ENCODE assay signal across 14 cellular contexts in the genomic region with DNA sequence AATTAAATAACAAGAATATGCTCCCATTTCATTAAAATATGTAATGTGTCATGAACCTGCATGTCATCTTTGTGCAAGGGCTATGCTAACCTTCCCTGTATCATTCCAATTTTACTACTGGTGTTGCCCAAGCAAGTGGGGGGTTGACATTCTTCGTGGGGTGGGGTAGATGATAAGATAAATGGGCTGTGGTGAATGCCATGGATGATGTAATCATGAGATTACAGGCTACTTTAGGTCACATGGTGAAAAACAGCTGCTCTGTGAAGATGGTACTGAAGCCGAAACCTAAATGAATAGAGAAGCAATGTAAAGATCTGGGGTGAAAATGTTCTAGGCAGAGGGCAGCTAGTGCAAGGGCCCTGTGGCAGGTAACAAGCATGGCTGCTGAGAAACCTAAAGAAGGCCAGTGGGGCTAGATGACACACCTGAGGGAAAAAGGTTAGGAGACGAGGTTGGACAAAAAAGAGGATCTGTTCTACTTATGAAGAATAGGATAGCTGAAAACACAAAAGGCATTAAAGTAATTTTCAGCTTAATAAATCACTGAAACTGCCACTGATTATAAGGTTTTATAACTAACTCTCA. TPM values are rescaled to one million over a fixed set of nuclear protein-coding genes. Genes with fewer than 3 reads are reported as not detected.
DNase-seq lines count a peak whose midpoint lies in the region; ATAC-seq lines count a peak whose summit lies in the region.
"Had no signal": no experiment of that assay in that cellular context is flagged by ENCODE, and none has a peak within 500 bp of the region (broad histone marks: within the 10 kb centered on the region; RNA-seq: fewer than 3 reads in every experiment).

No MANE protein-coding gene starts in this region.

- H3F3A ChIP-seq in GM23248 (ENCODE audit: insufficient read depth) = peaks cover 13% of the 10 kb centered on the region

- no peak overlapping the region for H3K9ac ChIP-seq in GM23248

- H4K20me1 ChIP-seq in GM23248 (ENCODE audit: insufficient read depth) = no peaks in the 10 kb centered on the region

- H3K4me1 ChIP-seq in GM23248 (ENCODE audit: insufficient read depth) = peaks cover 16% of the 10 kb centered on the region

- no peaks in the 10 kb centered on the region for H3K9me2 ChIP-seq in GM23248 (ENCODE audit: insufficient read depth)

- H3K36me3 ChIP-seq in GM23248 (ENCODE audit: low read depth) = peaks cover 29% of the 10 kb centered on the region

- no peak overlapping the region for H3K4me3 ChIP-seq in GM23248

- in situ Hi-C loops in GM23248 (cut with MboI) = no loop called here

- no peaks in the 10 kb centered on the region for H3K27me3 ChIP-seq in GM23248 (replicated peaks; ENCODE audit: insufficient read depth)

- no peak for ATAC-seq in HG03460 (IDR thresholded peaks at IDR 0.05; ENCODE audit: unreplicated experiment)

- H2AFZ ChIP-seq in GM23248 = no peak overlapping the region

- no peak overlapping the region for H3K4me2 ChIP-seq in GM23248 (ENCODE audit: unreplicated experiment)

- H3K9me3 ChIP-seq in GM23248 (ENCODE audit: low read depth) = no peaks in the 10 kb centered on the region

- no peaks in the 10 kb centered on the region for H3K79me2 ChIP-seq in GM23248 (ENCODE audit: insufficient read depth)

- WGBS in GM23248 (ENCODE audit: low coverage in 1 of 2, low lambda C conversion rate in 2 of 2, missing lambda C conversion rate in 2 of 2), 2 experiments = 89 to 97% methylated on average over 3 of the region's 3 CpGs

- H3K27ac ChIP-seq in cingulate gyrus (ENCODE audit: low read depth, low read length) (peak overlapping the region; percentile 30), GM23248 (no peak overlapping the region)

- DNase-seq in GM03348 (ENCODE audit: low spot score) (peak; percentile 6), NCI-H226 (peak; percentile 68), non-pigmented ciliary epithelial cell (ENCODE audit: low read depth) (peak; percentile 30), NCI-H146 (lab: John Stamatoyannopoulos, UW) (no peak), GM23248 (no peak), anterior cingulate cortex (lab: John Stamatoyannopoulos, UW) (no peak)
- DNase-seq: activated gamma-delta T cell treated with Interleukin-2 at 50 U/mL for 16 hours; CD4-positive, alpha-beta memory T cell; Karpas-422; naive B cell; NCI-H2171; T-helper 1 cell had no signal

RNA-seq across cellular contexts. Expression of a gene that starts 35.1 kb away (rescaled TPM):
- total RNA-seq in GM23248 (2014; rRNA removed; shearing (Covaris generic)) = 8.1 and 13.3 TPM in 2 replicates
- polyA plus RNA-seq in GM23248 (2016; fragmentation: Nextera tagmentation; extraction: Ambion mirVana) = 6.3 and 7.2 TPM in 2 replicates

RNA-seq across cellular contexts. Expression of a gene that starts 52.6 kb away (rescaled TPM):
- total RNA-seq in GM23248 (2014; rRNA removed; shearing (Covaris generic)) = 17.2 and 21.9 TPM in 2 replicates
- 12.5 and 14.6 TPM in 2 replicates for polyA plus RNA-seq in GM23248 (2016; fragmentation: Nextera tagmentation; extraction: Ambion mirVana)

Comparison
In these comparisons a context has a peak if more than half of its experiments do, and no peak if none do; other contexts are left out.
1. DNase-seq: peak in GM03348 (single experiment), NCI-H226 (single experiment) and non-pigmented ciliary epithelial cell (single experiment); none in NCI-H146 (single experiment), GM23248 (single experiment) and anterior cingulate cortex (0 of 58).